3 cellular contexts compared by ENCODE assay signal in the genomic region with DNA sequence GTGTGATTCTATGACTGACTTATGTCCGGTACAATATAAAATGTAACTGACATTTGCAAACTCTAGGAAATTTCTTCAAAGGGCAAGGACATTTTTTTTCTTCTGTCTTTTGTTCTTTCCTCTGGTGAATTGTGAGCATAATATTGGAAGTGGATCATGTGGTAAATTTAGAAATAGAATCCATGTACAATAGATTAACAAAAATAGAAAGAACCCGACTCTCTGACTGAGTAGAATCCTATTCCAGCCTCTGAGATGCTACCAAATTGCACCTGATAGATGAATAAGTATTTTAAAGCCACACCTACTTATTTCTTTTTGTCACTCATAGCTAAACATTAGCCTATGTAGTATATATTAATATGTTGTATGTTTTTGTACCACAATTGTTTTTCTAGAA.
"Had no signal": no experiment of that assay in that cellular context is flagged by ENCODE, and none has a peak within 500 bp of the region (broad histone marks: within the 10 kb centered on the region; RNA-seq: fewer than 3 reads in every experiment).

No MANE protein-coding gene starts in this region.

- H3K4me3 ChIP-seq: GM12878 had no signal

- ATAC-seq: GM12878 had no signal

- DNase-seq: GDM1, GF-D8 had no signal
